16 cellular contexts compared by ENCODE assay signal in the genomic region with DNA sequence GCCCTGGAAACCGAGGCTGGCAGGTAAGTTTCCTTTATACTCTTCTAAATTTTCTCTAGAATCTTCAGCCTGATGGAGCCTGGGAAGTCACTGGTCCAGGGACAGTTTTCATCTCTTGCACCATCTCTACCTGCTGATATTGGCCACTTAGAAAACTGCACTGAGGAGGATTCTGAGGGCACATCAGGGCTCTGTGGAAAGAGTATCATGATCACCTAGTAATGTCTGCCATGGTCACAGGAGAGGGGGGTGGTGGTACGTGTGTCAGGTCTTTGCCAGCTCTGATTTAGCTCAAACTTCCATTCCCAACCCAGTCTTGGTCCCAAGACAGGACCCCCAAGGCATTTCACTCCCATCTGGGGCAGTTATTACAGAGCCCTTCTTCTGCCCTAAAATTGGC. TPM values are rescaled to one million over a fixed set of nuclear protein-coding genes. Genes with fewer than 3 reads are reported as not detected.
"Had no signal": no experiment of that assay in that cellular context is flagged by ENCODE, and none has a peak within 500 bp of the region (broad histone marks: within the 10 kb centered on the region; RNA-seq: fewer than 3 reads in every experiment).

No MANE protein-coding gene starts in this region.

- DNase-seq: activated CD4-positive, alpha-beta memory T cell treated with anti-CD3 and anti-CD28 coated beads, Interleukin-2, amount 10 ng/mL, durations not matched to agents 7 days and 5 days; activated CD4-positive, alpha-beta T cell treated with anti-CD3 and anti-CD28 coated beads for 36 hours; activated gamma-delta T cell; caudate nucleus; effector memory CD8-positive, alpha-beta T cell; foreskin melanocyte; ovary; stimulated activated CD4-positive, alpha-beta T cell treated with anti-CD3 and anti-CD28 coated beads, Interleukin-4, amount 100 ng/mL, for 24 hours; stimulated activated naive CD4-positive, alpha-beta T cell treated with Interleukin-2 at 50 U/mL for 16 hours; substantia nigra; transverse colon had no signal

- H3K36me3 ChIP-seq: ovary, transverse colon had no signal

- H3K9me3 Mint-ChIP-seq: activated CD4-positive, alpha-beta memory T cell treated with anti-CD3 and anti-CD28 coated beads, Interleukin-2, amount 10 ng/mL, durations not matched to agents 7 days and 5 days; activated naive CD4-positive, alpha-beta T cell treated with anti-CD3 and anti-CD28 coated beads, Interleukin-2, amount 50 U/mL, for 72 hours; effector memory CD8-positive, alpha-beta T cell; T-helper 1 cell treated with Interleukin-12 subunit alpha and Interleukin-12 subunit beta and Interleukin-4 antibody, amounts not matched to agents 30 μg/mL and 1 μg/mL, for 36 hours had no signal

- H3K4me1 Mint-ChIP-seq: activated CD4-positive, alpha-beta memory T cell treated with anti-CD3 and anti-CD28 coated beads, Interleukin-2, amount 10 ng/mL, durations not matched to agents 7 days and 5 days; activated CD4-positive, alpha-beta T cell treated with anti-CD3 and anti-CD28 coated beads for 36 hours had no signal

- H3K36me3 Mint-ChIP-seq: activated naive CD4-positive, alpha-beta T cell treated with anti-CD3 and anti-CD28 coated beads, Interleukin-2, amount 50 U/mL, for 72 hours had no signal

- H3K9me3 ChIP-seq: ovary, transverse colon had no signal

- H3K27me3 ChIP-seq: ovary, transverse colon had no signal

- ATAC-seq: activated CD4-positive, alpha-beta T cell treated with anti-CD3 and anti-CD28 coated beads for 36 hours; activated naive CD4-positive, alpha-beta T cell treated with anti-CD3 and anti-CD28 coated beads, Interleukin-2, amount 50 U/mL, for 72 hours; effector memory CD8-positive, alpha-beta T cell had no signal

- H3K27me3 Mint-ChIP-seq: activated CD4-positive, alpha-beta memory T cell treated with anti-CD3 and anti-CD28 coated beads, Interleukin-2, amount 10 ng/mL, durations not matched to agents 7 days and 5 days; activated CD4-positive, alpha-beta T cell treated with anti-CD3 and anti-CD28 coated beads for 36 hours; effector memory CD8-positive, alpha-beta T cell had no signal

- H3K27ac Mint-ChIP-seq: activated CD4-positive, alpha-beta memory T cell treated with anti-CD3 and anti-CD28 coated beads, Interleukin-2, amount 10 ng/mL, durations not matched to agents 7 days and 5 days; activated CD4-positive, alpha-beta T cell treated with anti-CD3 and anti-CD28 coated beads for 36 hours; activated naive CD4-positive, alpha-beta T cell treated with anti-CD3 and anti-CD28 coated beads, Interleukin-2, amount 50 U/mL, for 72 hours; effector memory CD8-positive, alpha-beta T cell; T-helper 1 cell treated with Interleukin-12 subunit alpha and Interleukin-12 subunit beta and Interleukin-4 antibody, amounts not matched to agents 30 μg/mL and 1 μg/mL, for 36 hours had no signal

- H3K4me3 ChIP-seq: coronary artery, ovary, skin epidermis, transverse colon had no signal

- H3K27ac ChIP-seq: coronary artery, ovary, skin epidermis, transverse colon had no signal

- H3K4me3 Mint-ChIP-seq: activated CD4-positive, alpha-beta memory T cell treated with anti-CD3 and anti-CD28 coated beads, Interleukin-2, amount 10 ng/mL, durations not matched to agents 7 days and 5 days; activated CD4-positive, alpha-beta T cell treated with anti-CD3 and anti-CD28 coated beads for 36 hours; effector memory CD8-positive, alpha-beta T cell; T-helper 1 cell treated with Interleukin-12 subunit alpha and Interleukin-12 subunit beta and Interleukin-4 antibody, amounts not matched to agents 30 μg/mL and 1 μg/mL, for 36 hours had no signal

RNA-seq across cellular contexts. Expression of a gene that starts 35.2 kb away (rescaled TPM):
- total RNA-seq: activated CD4-positive, alpha-beta memory T cell treated with anti-CD3 and anti-CD28 coated beads, Interleukin-2, amount 10 ng/mL, durations not matched to agents 7 days and 5 days; fibroblast of lung had no signal
- polyA plus RNA-seq: fibroblast of lung had no signal
